In genomic region chr12:103353913-103354312, GRCh38 we compare ENCODE assay signal across 24 cellular contexts.
DNase-seq lines count a peak whose midpoint lies in the region; ATAC-seq, FAIRE-seq and TF ChIP-seq lines count a peak whose summit lies in the region.
"Had no signal": no experiment of that assay in that cellular context is flagged by ENCODE, and none has a peak within 500 bp of the region (broad histone marks: within the 10 kb centered on the region; RNA-seq: fewer than 3 reads in every experiment).

No MANE protein-coding gene starts in this region.

- no peaks in the 10 kb centered on the region for H3K4me1 ChIP-seq in GM23338 (ENCODE audit: insufficient read depth)
- no peaks in the 10 kb centered on the region for H3K4me1 ChIP-seq in GM12878 (ENCODE audit: control insufficient read depth, insufficient read depth, low read length)
- H3K4me1 ChIP-seq in neural progenitor cell = peaks cover 12% of the 10 kb centered on the region
- no peaks in the 10 kb centered on the region for H3K4me1 ChIP-seq in hepatocyte (ENCODE audit: insufficient read depth)
- H3K4me1 ChIP-seq: A549, HAP-1 had no signal

- TF ChIP-seq POLR2A in GM12878 (IDR thresholded peaks at IDR 0.05; ENCODE audit: low read depth, low read length) = no peak

- H3K9me3 ChIP-seq in GM12878 (replicated peaks; ENCODE audit: control insufficient read depth, insufficient read depth, low read length) (no peaks in the 10 kb centered on the region; the same call in 2 of the 3 replicates), neural progenitor cell (ENCODE audit: low read depth) (no peaks in the 10 kb centered on the region), hepatocyte (ENCODE audit: low read depth) (no peaks in the 10 kb centered on the region)
- H3K9me3 ChIP-seq: A549, HAP-1 had no signal

- H3K79me2 ChIP-seq in GM23338 (replicated peaks; ENCODE audit: insufficient read depth) = no peaks in the 10 kb centered on the region
- H3K79me2 ChIP-seq in GM12878 (ENCODE audit: control insufficient read depth, insufficient read depth, low read length) = no peaks in the 10 kb centered on the region
- H3K79me2 ChIP-seq in neural progenitor cell (ENCODE audit: low read depth) = no peaks in the 10 kb centered on the region
- no peaks in the 10 kb centered on the region for H3K79me2 ChIP-seq in hepatocyte

- H3K9me3 Mint-ChIP-seq in activated T-cell treated with anti-CD3 and anti-CD28 coated beads, Interleukin-2, amount 50 U/mL, for 72 hours = peaks cover 3 to 9% of the 10 kb centered on the region in 2 donors
- H3K9me3 Mint-ChIP-seq in GM23338 = no peaks in the 10 kb centered on the region; the same call in 2 of the 3 replicates
- H3K9me3 Mint-ChIP-seq in neural progenitor cell = peaks cover 2% of the 10 kb centered on the region

- intact Hi-C loops in GM12878 (cut with micrococcal nuclease; ENCODE audit: unreplicated experiment) = no loop called here

- DNase-seq in activated T-cell treated with anti-CD3 and anti-CD28 coated beads, Interleukin-2, amount 50 U/mL, for 72 hours = no peak
- DNase-seq in activated T-cell treated with anti-CD3 and anti-CD28 coated beads for 4 hours (no peak), GM23338 (ENCODE audit: low spot score) (no peak), GM12878 (ENCODE audit: low read depth, low spot score) (no peak), neural progenitor cell (ENCODE audit: low spot score) (no peak), hepatocyte (ENCODE audit: low spot score) (no peak)
- DNase-seq: 8988T; ACHN; AML-193; C1 segment of cervical spinal cord; Calu3; CD4-positive, alpha-beta memory T cell; COR-L47; DMS53; DMS79 treated with DMSO at 0.1 percent for 48 hours; GF-D8; GOT3; HFFc6 had no signal

- H3K4me3 Mint-ChIP-seq in activated T-cell treated with anti-CD3 and anti-CD28 coated beads, Interleukin-2, amount 50 U/mL, for 72 hours = no peak overlapping the region
- no peak overlapping the region for H3K4me3 Mint-ChIP-seq in GM23338
- H3K4me3 Mint-ChIP-seq in neural progenitor cell = no peak overlapping the region
- H3K4me3 Mint-ChIP-seq: CD4-positive, alpha-beta memory T cell; HFFc6 had no signal

- BruUV-seq in GM12878 (replicated peaks; lab: Mats Ljungman, UMichigan) = no TSS peak

- H3K9ac ChIP-seq in GM12878 (ENCODE audit: control insufficient read depth, insufficient read depth, low read length) = no peak overlapping the region
- no peak overlapping the region for H3K9ac ChIP-seq in neural progenitor cell

- WGBS in GM12878 (ENCODE audit: insufficient coverage, insufficient replicate concordance, low lambda C conversion rate, missing lambda C conversion rate) = 59% methylated on average over 4 of the region's 4 CpGs
- 86% methylated on average over 4 of the region's 4 CpGs for WGBS in hepatocyte (ENCODE audit: low lambda C conversion rate, missing lambda C conversion rate)

- H3K27me3 ChIP-seq in GM23338 (ENCODE audit: insufficient read depth) (no peaks in the 10 kb centered on the region), GM12878 (replicated peaks in 1 of 2; ENCODE audit: control insufficient read depth in 2 of 2, insufficient read depth in 2 of 2, low read length in 1 of 2) (no peaks in the 10 kb centered on the region), neural progenitor cell (no peaks in the 10 kb centered on the region), hepatocyte (no peaks in the 10 kb centered on the region)

- H3K4me1 Mint-ChIP-seq in activated T-cell treated with anti-CD3 and anti-CD28 coated beads, Interleukin-2, amount 50 U/mL, for 72 hours (ENCODE audit: low read depth) = peaks cover 18% of the 10 kb centered on the region
- H3K4me1 Mint-ChIP-seq in GM23338 (no peaks in the 10 kb centered on the region; the same call in 2 of the 3 replicates), neural progenitor cell (peaks cover 5% of the 10 kb centered on the region)

- CTCF ChIA-PET in GM12878 (lab: Yijun Ruan, JAX) = no interaction called here

- no peak overlapping the region for H3K27ac Mint-ChIP-seq in activated T-cell treated with anti-CD3 and anti-CD28 coated beads, Interleukin-2, amount 50 U/mL, for 72 hours
- no peak overlapping the region for H3K27ac Mint-ChIP-seq in GM23338
- no peak overlapping the region for H3K27ac Mint-ChIP-seq in neural progenitor cell
- H3K27ac Mint-ChIP-seq: CD4-positive, alpha-beta memory T cell; HFFc6 had no signal

- peaks cover 0 to 5% of the 10 kb centered on the region in 2 donors for H3K36me3 Mint-ChIP-seq in activated T-cell treated with anti-CD3 and anti-CD28 coated beads, Interleukin-2, amount 50 U/mL, for 72 hours (ENCODE audit: insufficient read depth in 2 of 2)
- no peaks in the 10 kb centered on the region for H3K36me3 Mint-ChIP-seq in GM23338 (ENCODE audit: low read depth)
- H3K36me3 Mint-ChIP-seq in neural progenitor cell = no peaks in the 10 kb centered on the region

- peaks cover 8% of the 10 kb centered on the region; the same call in 1 of the 2 replicates for H3K9me2 ChIP-seq in GM23338 (ENCODE audit: insufficient read depth)
- H3K9me2 ChIP-seq in hepatocyte (replicated peaks; ENCODE audit: insufficient read depth) = no peaks in the 10 kb centered on the region

- no peak overlapping the region for H3K4me3 ChIP-seq in GM23338
- H3K4me3 ChIP-seq in GM12878 = no peak overlapping the region
- no peak overlapping the region for H3K4me3 ChIP-seq in neural progenitor cell
- H3K4me3 ChIP-seq in hepatocyte = no peak overlapping the region
- H3K4me3 ChIP-seq: A549, HAP-1 had no signal

- H4K20me1 ChIP-seq in GM23338 (replicated peaks; ENCODE audit: insufficient read depth) (no peaks in the 10 kb centered on the region), GM12878 (ENCODE audit: control insufficient read depth, insufficient read depth) (no peaks in the 10 kb centered on the region), neural progenitor cell (ENCODE audit: low read depth) (no peaks in the 10 kb centered on the region), hepatocyte (ENCODE audit: insufficient read depth, poor library complexity, severe bottlenecking) (no peaks in the 10 kb centered on the region)

- TF ChIP-seq RAD21 in GM12878 (IDR thresholded peaks at IDR 0.05; ENCODE audit: insufficient read depth, low read depth, low read length) = no peak

- peak; percentile 52 to 73 for ATAC-seq in activated T-cell treated with anti-CD3 and anti-CD28 coated beads, Interleukin-2, amount 50 U/mL, for 72 hours (replicated peaks in 1 of 2)
- ATAC-seq in GM23338 (no peak), GM12878 (no peak), GM21390 (IDR thresholded peaks at IDR 0.05; ENCODE audit: unreplicated experiment) (no peak)
- ATAC-seq: A549 had no signal

- no peak overlapping the region for H3K4me2 ChIP-seq in GM23338
- H3K4me2 ChIP-seq in GM12878 (ENCODE audit: control insufficient read depth, insufficient read depth) = no peak overlapping the region
- H3K4me2 ChIP-seq in neural progenitor cell = no peak overlapping the region
- no peak overlapping the region for H3K4me2 ChIP-seq in hepatocyte
- H3K4me2 ChIP-seq: A549 had no signal

- H3K36me3 ChIP-seq in GM23338 (ENCODE audit: insufficient read depth) (no peaks in the 10 kb centered on the region), GM12878 (ENCODE audit: control insufficient read depth in 2 of 2, insufficient read depth in 2 of 2, low read length in 1 of 2) (no peaks in the 10 kb centered on the region; a peak in 1 of 4 replicates), neural progenitor cell (no peaks in the 10 kb centered on the region), hepatocyte (replicated peaks; ENCODE audit: insufficient read depth, low read depth) (no peaks in the 10 kb centered on the region)
- H3K36me3 ChIP-seq: HAP-1 had no signal

- peak overlapping the region; percentile 47; the same call in 1 of the 2 replicates for H2AFZ ChIP-seq in GM23338
- H2AFZ ChIP-seq in GM12878 (ENCODE audit: control insufficient read depth, low read depth, low read length) = no peak overlapping the region
- peak overlapping the region; percentile 42 for H2AFZ ChIP-seq in neural progenitor cell (replicated peaks)
- no peak overlapping the region for H2AFZ ChIP-seq in hepatocyte

- no peaks in the 10 kb centered on the region for H3K27me3 Mint-ChIP-seq in activated T-cell treated with anti-CD3 and anti-CD28 coated beads, Interleukin-2, amount 50 U/mL, for 72 hours (ENCODE audit: low read depth)
- H3K27me3 Mint-ChIP-seq in GM23338 (ENCODE audit: insufficient read depth, low read depth, poor library complexity) = peaks cover 3% of the 10 kb centered on the region
- H3K27me3 Mint-ChIP-seq in neural progenitor cell (ENCODE audit: insufficient read depth, low read depth) = no peaks in the 10 kb centered on the region
- H3K27me3 Mint-ChIP-seq: CD4-positive, alpha-beta memory T cell had no signal

- no peak for FAIRE-seq in GM12878 (lab: Jason Lieb, UNC)
- FAIRE-seq: A549, GM12892, GM19239, H54 had no signal

- TF ChIP-seq CTCF in GM23338 (conservative IDR thresholded peaks at IDR 0.05; ENCODE audit: low read depth in 2 of 2) (no peak), GM12878 (IDR thresholded peaks at IDR 0.05 in 2 of 3, conservative IDR thresholded peaks at IDR 0.05 in 1 of 3; ENCODE audit: control insufficient read depth in 2 of 3, extremely low read depth in 1 of 3, insufficient read depth in 1 of 3, low read depth in 3 of 3, low read length in 3 of 3) (no peak), neural progenitor cell (IDR thresholded peaks at IDR 0.05) (no peak), hepatocyte (IDR thresholded peaks at IDR 0.05; ENCODE audit: poor library complexity) (no peak)

- POLR2A ChIA-PET in GM12878 (lab: Charles Lee) = no interaction called here

- H3K27ac ChIP-seq in GM23338 (ENCODE audit: low read depth) (no peak overlapping the region), GM12878 (ENCODE audit: control insufficient read depth, insufficient read depth) (no peak overlapping the region), neural progenitor cell (no peak overlapping the region), hepatocyte (no peak overlapping the region)
- H3K27ac ChIP-seq: A549 had no signal

- H3F3A ChIP-seq in GM23338 (replicated peaks; ENCODE audit: low read depth) (no peaks in the 10 kb centered on the region), neural progenitor cell (ENCODE audit: low read depth) (no peaks in the 10 kb centered on the region)

- RAD21 ChIA-PET in GM12878 (lab: Charles Lee; ENCODE audit: unreplicated experiment) = no interaction called here

- no peak for TF ChIP-seq EP300 in GM12878 (IDR thresholded peaks at IDR 0.05; ENCODE audit: borderline replicate concordance in 1 of 2, control insufficient read depth in 1 of 2, low read depth in 2 of 2, low read length in 2 of 2)

- in situ Hi-C loops in GM12878 (cut with MboI) = no loop called here

- SMC1A ChIA-PET in GM12878 (lab: Charles Lee; ENCODE audit: uncharacterized antibody, unreplicated experiment) = interaction anchor here (1.0 to 1.2 kb wide), 2 partner anchors 9 to 11 kb away, joined by 4 to 6 read pairs; no protein-coding TSS in a partner anchor

TF ChIP-seq in GM12878, 131 proteins besides CTCF, POLR2A, EP300 and RAD21:
- TF ChIP-seq RUNX3 (IDR thresholded peaks at IDR 0.05; ENCODE audit: low read length) = peak; percentile 8; the same call in 1 of the 2 replicates
- TF ChIP-seq TCF12 (IDR thresholded peaks at IDR 0.05; ENCODE audit: low read depth, low read length) = no peak

Comparison
In these comparisons a context has a peak if more than half of its experiments do, and no peak if none do; other contexts are left out.
1. ATAC-seq: peak in activated T-cell treated with anti-CD3 and anti-CD28 coated beads, Interleukin-2, amount 50 U/mL, for 72 hours (2 of 2); none in GM23338 (single experiment), GM12878 (single experiment) and GM21390 (single experiment).
2. H2AFZ ChIP-seq: peak in GM23338 (single experiment) and neural progenitor cell (single experiment); none in GM12878 (single experiment) and hepatocyte (single experiment).